8 cellular contexts compared by ENCODE assay signal in the genomic region with DNA sequence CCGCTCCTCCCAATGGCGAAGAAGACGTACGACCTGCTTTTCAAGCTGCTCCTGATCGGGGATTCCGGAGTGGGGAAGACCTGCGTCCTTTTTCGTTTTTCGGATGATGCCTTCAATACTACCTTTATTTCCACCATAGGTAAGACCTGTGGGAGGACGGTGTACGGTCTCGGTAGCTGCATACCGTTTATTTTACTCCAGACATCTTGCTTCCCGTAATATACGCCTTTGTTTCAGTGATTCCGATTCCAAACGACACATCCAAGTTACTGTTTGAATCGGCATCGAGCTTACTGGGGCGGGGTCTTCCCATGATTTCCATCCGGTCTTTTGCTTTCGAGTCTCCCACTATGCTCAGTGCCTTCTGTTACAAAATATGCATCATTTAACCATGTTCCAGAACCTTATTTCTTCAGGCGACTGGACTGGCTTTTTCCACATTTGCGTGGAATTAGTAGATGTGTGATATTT. TPM values are rescaled to one million over a fixed set of nuclear protein-coding genes. Genes with fewer than 3 reads are reported as not detected.
DNase-seq lines count a peak whose midpoint lies in the region; ATAC-seq, FAIRE-seq and TF ChIP-seq lines count a peak whose summit lies in the region.

No MANE protein-coding gene starts in this region.

- FAIRE-seq in GM12892 (lab: Jason Lieb, UNC) = no peak

- no peaks in the 10 kb centered on the region for H3K9me3 ChIP-seq in muscle layer of colon (ENCODE audit: low read length)

- DNase-seq in NCI-H748 treated with DMSO at 0.1 percent for 48 hours (lab: John Stamatoyannopoulos, UW) (peak; percentile 14), GM12892 (ENCODE audit: insufficient read length) (no peak), sciatic nerve (ENCODE audit: low spot score) (no peak)
- no peak for DNase-seq in stimulated activated CD4-positive, alpha-beta T cell treated with anti-CD3 and anti-CD28 coated beads, Interleukin-12 subunit alpha, Interleukin-12 subunit beta, amount 100 ng/mL, for 4 hours

- intact Hi-C loops in sciatic nerve (cut with DNase I) = no loop called here

- H3K27me3 ChIP-seq in muscle layer of colon (ENCODE audit: control insufficient read depth in 1 of 2, insufficient read depth in 2 of 2, low read length in 2 of 2) = no peaks in the 10 kb centered on the region

- H3K36me3 ChIP-seq in muscle layer of colon (ENCODE audit: insufficient read depth, low read length) = no peaks in the 10 kb centered on the region

- H3K27ac ChIP-seq in cingulate gyrus (ENCODE audit: low read depth, low read length) (peak overlapping the region; percentile 91), muscle layer of colon (ENCODE audit: low read depth, low read length) (peak overlapping the region; percentile 97)

- peak overlapping the region; percentile 67 to 79 for H3K4me3 ChIP-seq in muscle layer of colon (ENCODE audit: low read depth in 1 of 2, low read length in 2 of 2)

- no peak for TF ChIP-seq POLR2A in GM12892 (IDR thresholded peaks at IDR 0.05; ENCODE audit: low read depth, low read length)

- ATAC-seq in GM19351 (IDR thresholded peaks at IDR 0.05; ENCODE audit: unreplicated experiment) = peak; percentile 0
- no peak for ATAC-seq in HG03460 (IDR thresholded peaks at IDR 0.05; ENCODE audit: unreplicated experiment)
- no peak for ATAC-seq in sciatic nerve

- H3K9ac ChIP-seq in muscle layer of colon (ENCODE audit: low read length) = peak overlapping the region; percentile 85

- H3K4me1 ChIP-seq in muscle layer of colon (ENCODE audit: insufficient read depth, low read length) = peaks cover 10% of the 10 kb centered on the region

RNA-seq across cellular contexts. Expression of gene RAB10, which starts 0.7 kb away (rescaled TPM):
- 68.0 TPM for polyA plus RNA-seq in GM12892 (2012; ENCODE audit: missing spikeins)
- total RNA-seq in sciatic nerve = 104 TPM

RNA-seq across cellular contexts. Expression of gene KIF3C, which starts 52.3 kb away (rescaled TPM):
- 1.4 TPM for polyA plus RNA-seq in GM12892 (2012; ENCODE audit: missing spikeins)
- total RNA-seq in sciatic nerve = 56.6 TPM
